ENCODE assay signal across 1 cellular context in the genomic region with DNA sequence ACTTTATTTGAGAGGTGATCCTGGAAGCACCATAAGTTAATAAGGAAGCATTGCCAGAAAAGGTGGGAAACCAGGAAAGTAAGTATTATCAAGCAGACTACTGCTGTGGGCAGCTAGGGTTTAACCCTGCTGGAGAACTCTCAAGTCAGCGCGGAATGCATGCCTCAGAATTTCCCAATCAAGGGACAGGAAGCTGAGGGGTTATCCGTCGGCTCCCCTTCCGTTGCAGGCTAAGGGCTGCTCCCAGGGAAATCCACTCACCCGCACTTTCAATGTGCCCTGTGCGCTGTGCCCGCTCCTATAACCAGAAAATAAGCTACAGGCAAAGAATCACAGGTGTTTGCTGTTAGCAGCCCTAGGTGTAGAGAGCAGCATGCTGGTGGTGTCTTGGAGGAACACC.
TF ChIP-seq lines count a peak whose summit lies in the region.

No MANE protein-coding gene starts in this region.

TF ChIP-seq in HepG2, 621 proteins besides CTCF, POLR2A, EP300 and RAD21 (continued from another document):
- TF ChIP-seq, protein P1, sequence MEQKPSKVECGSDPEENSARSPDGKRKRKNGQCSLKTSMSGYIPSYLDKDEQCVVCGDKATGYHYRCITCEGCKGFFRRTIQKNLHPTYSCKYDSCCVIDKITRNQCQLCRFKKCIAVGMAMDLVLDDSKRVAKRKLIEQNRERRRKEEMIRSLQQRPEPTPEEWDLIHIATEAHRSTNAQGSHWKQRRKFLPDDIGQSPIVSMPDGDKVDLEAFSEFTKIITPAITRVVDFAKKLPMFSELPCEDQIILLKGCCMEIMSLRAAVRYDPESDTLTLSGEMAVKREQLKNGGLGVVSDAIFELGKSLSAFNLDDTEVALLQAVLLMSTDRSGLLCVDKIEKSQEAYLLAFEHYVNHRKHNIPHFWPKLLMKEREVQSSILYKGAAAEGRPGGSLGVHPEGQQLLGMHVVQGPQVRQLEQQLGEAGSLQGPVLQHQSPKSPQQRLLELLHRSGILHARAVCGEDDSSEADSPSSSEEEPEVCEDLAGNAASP (CRISPR knock-in tag; IDR thresholded peaks at IDR 0.05; ENCODE audit: borderline replicate concordance), result no peak
- TF ChIP-seq ZNF333 (CRISPR knock-in tag; IDR thresholded peaks at IDR 0.05; ENCODE audit: borderline replicate concordance) (no peak), ZNF12 (CRISPR knock-in tag; IDR thresholded peaks at IDR 0.05) (no peak), ZSCAN9 (CRISPR knock-in tag; IDR thresholded peaks at IDR 0.05; ENCODE audit: borderline replicate concordance) (no peak), SRY (CRISPR knock-in tag; IDR thresholded peaks at IDR 0.05) (no peak), GATAD2A (CRISPR knock-in tag; IDR thresholded peaks at IDR 0.05) (no peak), NFE2L2 (IDR thresholded peaks at IDR 0.05; ENCODE audit: low read length) (no peak)
- TF ChIP-seq, protein P2, sequence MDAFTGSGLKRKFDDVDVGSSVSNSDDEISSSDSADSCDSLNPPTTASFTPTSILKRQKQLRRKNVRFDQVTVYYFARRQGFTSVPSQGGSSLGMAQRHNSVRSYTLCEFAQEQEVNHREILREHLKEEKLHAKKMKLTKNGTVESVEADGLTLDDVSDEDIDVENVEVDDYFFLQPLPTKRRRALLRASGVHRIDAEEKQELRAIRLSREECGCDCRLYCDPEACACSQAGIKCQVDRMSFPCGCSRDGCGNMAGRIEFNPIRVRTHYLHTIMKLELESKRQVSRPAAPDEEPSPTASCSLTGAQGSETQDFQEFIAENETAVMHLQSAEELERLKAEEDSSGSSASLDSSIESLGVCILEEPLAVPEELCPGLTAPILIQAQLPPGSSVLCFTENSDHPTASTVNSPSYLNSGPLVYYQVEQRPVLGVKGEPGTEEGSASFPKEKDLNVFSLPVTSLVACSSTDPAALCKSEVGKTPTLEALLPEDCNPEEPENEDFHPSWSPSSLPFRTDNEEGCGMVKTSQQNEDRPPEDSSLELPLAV (CRISPR knock-in tag; conservative IDR thresholded peaks at IDR 0.05; ENCODE audit: low read depth), result no peak
